21 cellular contexts compared by ENCODE assay signal in genomic region chrX:130144509-130144908, GRCh38. TPM values are rescaled to one million over a fixed set of nuclear protein-coding genes. Genes with fewer than 3 reads are reported as not detected.
DNase-seq lines count a peak whose midpoint lies in the region; ATAC-seq and TF ChIP-seq lines count a peak whose summit lies in the region.
"Had no signal": no experiment of that assay in that cellular context is flagged by ENCODE, and none has a peak within 500 bp of the region (broad histone marks: within the 10 kb centered on the region; RNA-seq: fewer than 3 reads in every experiment).

No MANE protein-coding gene starts in this region.

- no peak overlapping the region for H3K9ac ChIP-seq in Loucy (ENCODE audit: low read depth, low read length, poor library complexity, severe bottlenecking)
- H3K9ac ChIP-seq in mammary epithelial cell (ENCODE audit: insufficient read depth, low read length), result no peak overlapping the region

- no peaks in the 10 kb centered on the region for H3K27me3 Mint-ChIP-seq in glutamatergic neuron (ENCODE audit: unreplicated experiment)
- H3K27me3 Mint-ChIP-seq: activated naive CD8-positive, alpha-beta T cell treated with anti-CD3 and anti-CD28 coated beads for 36 hours; CD4-positive, CD25-positive, alpha-beta regulatory T cell had no signal

- no peaks in the 10 kb centered on the region for H3K9me2 ChIP-seq in Loucy (replicated peaks; ENCODE audit: low read depth, low read length)

- intact Hi-C loops in mammary epithelial cell (cut with micrococcal nuclease), result no loop called here

- H3K4me1 ChIP-seq in Loucy (ENCODE audit: insufficient read depth, low read length, poor library complexity, severe bottlenecking), result no peaks in the 10 kb centered on the region
- peaks cover 3% of the 10 kb centered on the region for H3K4me1 ChIP-seq in mammary epithelial cell (ENCODE audit: insufficient read depth, low read length)
- H3K4me1 ChIP-seq: colonic mucosa, right atrium auricular region, SJSA1, testis had no signal

- WGBS in mammary epithelial cell (ENCODE audit: low coverage, missing lambda C conversion rate), result 85% methylated on average over 3 of the region's 3 CpGs

- H3K36me3 ChIP-seq in Loucy (ENCODE audit: insufficient read depth, low read length) (peaks cover 37% of the 10 kb centered on the region; the same call in 1 of the 2 replicates), mammary epithelial cell (ENCODE audit: insufficient read depth, low read length) (peaks cover 2% of the 10 kb centered on the region)
- H3K36me3 ChIP-seq: colonic mucosa had no signal

- no peaks in the 10 kb centered on the region for H3K9me3 ChIP-seq in Loucy (ENCODE audit: insufficient read depth, low read depth, low read length)
- no peaks in the 10 kb centered on the region for H3K9me3 ChIP-seq in mammary epithelial cell (replicated peaks; ENCODE audit: insufficient read depth, low read length)
- H3K9me3 ChIP-seq: colonic mucosa, right atrium auricular region, SJSA1, testis had no signal

- CTCF ChIA-PET in mammary epithelial cell (lab: Charles Lee; ENCODE audit: low non-redundant PET), result no interaction called here

- H3K27me3 ChIP-seq in Loucy (ENCODE audit: insufficient read depth, low read length, poor library complexity, severe bottlenecking), result no peaks in the 10 kb centered on the region
- peaks cover 2% of the 10 kb centered on the region for H3K27me3 ChIP-seq in mammary epithelial cell (ENCODE audit: insufficient read depth, low read length)
- H3K27me3 ChIP-seq: colonic mucosa, right atrium auricular region, SJSA1, testis had no signal

- H4K20me1 ChIP-seq in Loucy (ENCODE audit: insufficient read depth, low read length, poor library complexity, severe bottlenecking) (no peaks in the 10 kb centered on the region), mammary epithelial cell (ENCODE audit: insufficient read depth, low read length) (no peaks in the 10 kb centered on the region)

- H3K27ac ChIP-seq in mammary epithelial cell (ENCODE audit: insufficient read depth, low read depth, low read length), result no peak overlapping the region
- H3K27ac ChIP-seq: colonic mucosa, right atrium auricular region, SJSA1, testis had no signal

- H2AFZ ChIP-seq in Loucy (ENCODE audit: low read length), result no peak overlapping the region
- no peak overlapping the region for H2AFZ ChIP-seq in mammary epithelial cell (ENCODE audit: low read depth, low read length)

- no peak overlapping the region for H3K4me3 Mint-ChIP-seq in glutamatergic neuron (ENCODE audit: unreplicated experiment)
- H3K4me3 Mint-ChIP-seq: activated naive CD8-positive, alpha-beta T cell treated with anti-CD3 and anti-CD28 coated beads for 36 hours; activated T-cell treated with anti-CD3 and anti-CD28 coated beads, Interleukin-2, amount 50 U/mL, for 24 hours; CD4-positive, CD25-positive, alpha-beta regulatory T cell had no signal

- H3K9me3 Mint-ChIP-seq in glutamatergic neuron (ENCODE audit: unreplicated experiment), result peaks cover 3% of the 10 kb centered on the region
- H3K9me3 Mint-ChIP-seq: activated naive CD8-positive, alpha-beta T cell treated with anti-CD3 and anti-CD28 coated beads for 36 hours; activated T-cell treated with anti-CD3 and anti-CD28 coated beads, Interleukin-2, amount 50 U/mL, for 24 hours; CD4-positive, CD25-positive, alpha-beta regulatory T cell had no signal

- ATAC-seq in GM18909 (IDR thresholded peaks at IDR 0.05; ENCODE audit: poor library complexity, unreplicated experiment), result no peak
- ATAC-seq: esophagus mucosa had no signal

- peak; percentile 3 for DNase-seq in GM03348 (ENCODE audit: low spot score)
- peak; percentile 58 for DNase-seq in mammary epithelial cell
- peak; percentile 12 to 41 for DNase-seq in foreskin fibroblast
- DNase-seq in OCI-M2 (lab: John Stamatoyannopoulos, UW; ENCODE audit: unreplicated experiment), result no peak
- no peak for DNase-seq in glutamatergic neuron
- DNase-seq in glomerular visceral epithelial cell (ENCODE audit: extremely low spot score), result no peak
- DNase-seq: activated CD4-positive, alpha-beta T cell treated with anti-CD3 and anti-CD28 coated beads, Interleukin-2, amount 50 U/mL, for 4 hours; activated naive CD8-positive, alpha-beta T cell treated with anti-CD3 and anti-CD28 coated beads for 36 hours; activated T-cell treated with anti-CD3 and anti-CD28 coated beads, Interleukin-2, amount 50 U/mL, for 24 hours; CD4-positive, CD25-positive, alpha-beta regulatory T cell; colonic mucosa; mesenchymal stem cell; stimulated activated CD4-positive, alpha-beta T cell treated with anti-CD3 and anti-CD28 coated beads, Interleukin-2, amount 100 ng/mL, for 24 hours; stimulated activated CD8-positive, alpha-beta memory T cell treated with anti-CD3 and anti-CD28 coated beads, Interleukin-4, amount 100 ng/mL, for 48 hours; testis had no signal

- dilution Hi-C loops in mammary epithelial cell (cut with HindIII; ENCODE audit: low sequenced_read_pairs), result loop anchor here (5.0 kb wide), 1 partner anchor 87 kb away; no protein-coding TSS in a partner anchor

- H3F3A ChIP-seq in Loucy (ENCODE audit: low read depth), result no peaks in the 10 kb centered on the region

- TF ChIP-seq CTCF in Loucy (conservative IDR thresholded peaks at IDR 0.05; ENCODE audit: low read length) (peak; percentile 29), mammary epithelial cell (conservative IDR thresholded peaks at IDR 0.05 in 1 of 2, IDR thresholded peaks at IDR 0.05 in 1 of 2; ENCODE audit: extremely low read depth in 1 of 2, insufficient read depth in 1 of 2, low read depth in 1 of 2, low read length in 2 of 2) (peak in 1 of 2 donors; percentile 14), foreskin fibroblast (IDR thresholded peaks at IDR 0.05; ENCODE audit: low read depth, low read length) (no peak), glutamatergic neuron (IDR thresholded peaks at IDR 0.05; ENCODE audit: partially characterized antibody, unreplicated experiment) (no peak)

- no peak overlapping the region for H3K4me2 ChIP-seq in Loucy (ENCODE audit: low read depth, low read length, poor library complexity, severe bottlenecking)
- no peak overlapping the region for H3K4me2 ChIP-seq in mammary epithelial cell (ENCODE audit: insufficient read depth, low read depth, low read length)

- no peaks in the 10 kb centered on the region for H3K36me3 Mint-ChIP-seq in glutamatergic neuron (ENCODE audit: unreplicated experiment)

- no TSS peak for BruUV-seq in mammary epithelial cell (replicated peaks; lab: Mats Ljungman, UMichigan)

- H3K4me1 Mint-ChIP-seq in glutamatergic neuron (ENCODE audit: low read depth, unreplicated experiment), result no peaks in the 10 kb centered on the region
- H3K4me1 Mint-ChIP-seq: activated naive CD8-positive, alpha-beta T cell treated with anti-CD3 and anti-CD28 coated beads for 36 hours had no signal

- H3K4me3 ChIP-seq in Loucy (ENCODE audit: low read length, poor library complexity, severe bottlenecking), result no peak overlapping the region
- H3K4me3 ChIP-seq in mammary epithelial cell (replicated peaks in 1 of 3; ENCODE audit: insufficient read depth in 1 of 3, low read depth in 2 of 3, low read length in 3 of 3), result no peak overlapping the region
- H3K4me3 ChIP-seq in foreskin fibroblast (ENCODE audit: low read depth in 1 of 2, low read length in 2 of 2), result no peak overlapping the region
- H3K4me3 ChIP-seq: colonic mucosa, right atrium auricular region, SJSA1, testis had no signal

- in situ Hi-C loops in mammary epithelial cell (cut with MboI; ENCODE audit: low sequenced_read_pairs in 2 of 2), result no loop called here

- no peak overlapping the region for H3K27ac Mint-ChIP-seq in glutamatergic neuron (ENCODE audit: unreplicated experiment)
- H3K27ac Mint-ChIP-seq: activated naive CD8-positive, alpha-beta T cell treated with anti-CD3 and anti-CD28 coated beads for 36 hours; activated T-cell treated with anti-CD3 and anti-CD28 coated beads, Interleukin-2, amount 50 U/mL, for 24 hours; CD4-positive, CD25-positive, alpha-beta regulatory T cell had no signal

- H3K79me2 ChIP-seq in Loucy (ENCODE audit: insufficient read depth, low read length) (no peaks in the 10 kb centered on the region), mammary epithelial cell (ENCODE audit: insufficient read depth, low read length) (no peaks in the 10 kb centered on the region)

RNA-seq across cellular contexts. Expression of gene AIFM1, which starts 21.1 kb away (rescaled TPM):
- total RNA-seq in mammary epithelial cell, result 10 to 100 TPM; 10.2 to 35.7 TPM
- 41.2 TPM for polyA plus RNA-seq in mammary epithelial cell
- 17.4 TPM for polyA minus RNA-seq in mammary epithelial cell
- total RNA-seq in glutamatergic neuron (ENCODE audit: unreplicated experiment), result 29.1 TPM

RNA-seq across cellular contexts. Expression of gene RAB33A, which starts 27.3 kb away (rescaled TPM):
- total RNA-seq in mammary epithelial cell (not detected), glutamatergic neuron (ENCODE audit: unreplicated experiment) (13.3 TPM)
- 0.24 TPM for polyA plus RNA-seq in mammary epithelial cell
- polyA minus RNA-seq in mammary epithelial cell, result not detected
- total RNA-seq: HT-29 had no signal

RNA-seq across cellular contexts. Expression of gene ELF4, which starts 34.2 kb away (rescaled TPM):
- total RNA-seq in mammary epithelial cell (10 to 100 TPM; 12.3 to 26.3 TPM), glutamatergic neuron (ENCODE audit: unreplicated experiment) (0.10 TPM)
- polyA plus RNA-seq in mammary epithelial cell, result 21.6 TPM
- 67.5 TPM for polyA minus RNA-seq in mammary epithelial cell

Comparison
In these comparisons a context has a peak if more than half of its experiments do, and no peak if none do; other contexts are left out.
1. DNase-seq: peak in GM03348 (single experiment), mammary epithelial cell (single experiment) and foreskin fibroblast (2 of 2); none in OCI-M2 (single experiment), glutamatergic neuron (single experiment) and glomerular visceral epithelial cell (single experiment).
2. RNA of gene RAB33A, which starts 27.3 kb away (total RNA-seq): 13.3 TPM in glutamatergic neuron (single experiment); not detected in mammary epithelial cell; every median in the first group is over 10 times any median in the second.
3. RNA of gene ELF4, which starts 34.2 kb away (total RNA-seq): 12.3 to 26.3 TPM in mammary epithelial cell; 0.10 TPM in glutamatergic neuron (single experiment); every median in the first group is over 10 times any median in the second.